In genomic region chr16:75281826-75282225, GRCh38 we compare ENCODE assay signal across 20 cellular contexts.
"Had no signal": no experiment of that assay in that cellular context is flagged by ENCODE, and none has a peak within 500 bp of the region (broad histone marks: within the 10 kb centered on the region; RNA-seq: fewer than 3 reads in every experiment).

No MANE protein-coding gene starts in this region.

- H3K27ac ChIP-seq: HL-60, KMS-11 had no signal

- H3K9me3 ChIP-seq: SK-N-SH had no signal

- DNase-seq: Kasumi-1, NCI-H1092, NCI-H1105 treated with DMSO at 0.1 percent for 48 hours, NCI-H1417 treated with DMSO at 0.1 percent for 48 hours, NCI-H146, NCI-H1694 treated with DMSO at 0.1 percent for 48 hours, NCI-H1930, NCI-H2081, NCI-H2107, NCI-H2227 treated with DMSO at 0.1 percent for 48 hours, NCI-H510A, NCI-H524 treated with DMSO at 0.1 percent for 48 hours, NCI-H69, NCI-H774, RPMI8226, SHP77, SK-N-SH had no signal

- H3K4me3 ChIP-seq: K562 had no signal
